Comparison of ENCODE assay signal across 8 cellular contexts in the genomic region with DNA sequence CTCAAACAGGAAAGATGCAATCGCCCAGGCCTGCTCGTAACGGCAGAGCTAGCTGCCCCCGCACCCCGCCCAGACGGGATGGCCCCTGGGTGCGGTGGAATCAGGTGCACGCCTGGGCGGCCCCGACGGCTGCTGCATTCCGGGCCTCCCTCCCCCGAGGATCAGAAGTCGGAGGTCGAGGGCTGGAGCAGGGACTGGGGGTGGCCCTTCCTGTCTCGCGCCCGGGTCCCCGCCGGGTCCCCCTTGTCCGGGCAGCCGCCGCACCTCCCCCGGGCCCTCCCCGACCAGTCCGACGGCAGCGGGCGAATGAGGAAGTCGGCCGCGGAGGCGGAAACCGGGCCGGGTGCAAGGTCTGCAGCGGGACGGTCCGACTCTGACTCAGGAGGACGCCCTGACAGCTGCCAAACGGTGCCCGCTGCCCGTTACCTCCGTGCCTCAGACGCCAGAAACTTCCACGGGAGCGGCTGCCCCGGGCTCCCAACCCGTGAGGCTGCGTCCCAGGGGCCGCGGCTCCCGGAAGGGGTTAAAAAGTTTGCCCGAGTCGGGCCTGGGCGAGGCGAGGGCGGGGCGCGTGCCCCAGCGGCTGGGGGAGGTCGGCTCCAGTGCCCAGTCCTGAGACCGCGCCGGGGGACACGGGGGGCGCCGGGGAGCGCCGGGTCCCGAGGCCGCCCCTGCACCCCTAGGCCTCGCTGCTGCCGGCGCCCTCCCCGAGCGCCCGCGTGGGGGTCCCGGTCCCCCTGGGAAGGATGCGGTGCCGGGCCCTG. TPM values are rescaled to one million over a fixed set of nuclear protein-coding genes. Genes with fewer than 3 reads are reported as not detected.
A peak's percentile ranks its signal among the peaks of the same experiment; 100 is the strongest.
DNase-seq lines count a peak whose midpoint lies in the region; ATAC-seq and TF ChIP-seq lines count a peak whose summit lies in the region.

No MANE protein-coding gene starts in this region.

- peak overlapping the region; percentile 93 to 98 (median 95) for H3K27ac Mint-ChIP-seq in CD4-positive, CD25-positive, alpha-beta regulatory T cell

- peak; percentile 22 to 48 for TF ChIP-seq POLR2A in gastroesophageal sphincter (IDR thresholded peaks at IDR 0.05)

- no peak for TF ChIP-seq CTCF in gastroesophageal sphincter (IDR thresholded peaks at IDR 0.05)
- TF ChIP-seq CTCF in omental fat pad (IDR thresholded peaks at IDR 0.05), result no peak

- H3K9me3 ChIP-seq in CD4-positive, CD25-positive, alpha-beta regulatory T cell (ENCODE audit: control insufficient read depth in 2 of 2, low read length in 2 of 2), result no peaks in the 10 kb centered on the region
- no peaks in the 10 kb centered on the region for H3K9me3 ChIP-seq in gastroesophageal sphincter

- ATAC-seq in CD4-positive, CD25-positive, alpha-beta regulatory T cell (ENCODE audit: low read depth in 2 of 2), result no peak
- ATAC-seq in GM19455 (IDR thresholded peaks at IDR 0.05; ENCODE audit: unreplicated experiment), result peak; percentile 26
- no peak for ATAC-seq in gastroesophageal sphincter
- ATAC-seq in omental fat pad (ENCODE audit: low FRiP score), result peak; percentile 18

- no peaks in the 10 kb centered on the region for H3K9me3 Mint-ChIP-seq in CD4-positive, CD25-positive, alpha-beta regulatory T cell

- H3K36me3 ChIP-seq in CD4-positive, CD25-positive, alpha-beta regulatory T cell (ENCODE audit: control insufficient read depth, insufficient read depth, low read length), result no peaks in the 10 kb centered on the region
- peaks cover 0 to 8% of the 10 kb centered on the region in 2 donors for H3K36me3 ChIP-seq in gastroesophageal sphincter

- peak overlapping the region; percentile 96 for H3K27ac ChIP-seq in CD4-positive, CD25-positive, alpha-beta regulatory T cell (ENCODE audit: insufficient read depth, low read length, poor library complexity, severe bottlenecking)
- peak overlapping the region; percentile 96 to 100 (median 100) for H3K27ac ChIP-seq in gastroesophageal sphincter

- TF ChIP-seq EP300 in gastroesophageal sphincter (IDR thresholded peaks at IDR 0.05), result no peak

- peak overlapping the region; percentile 90 to 96 (median 92) for H3K4me3 Mint-ChIP-seq in CD4-positive, CD25-positive, alpha-beta regulatory T cell

- DNase-seq in CD4-positive, CD25-positive, alpha-beta regulatory T cell, result peak; percentile 38 to 77 (median 54)
- no peak for DNase-seq in Jurkat, Clone E6-1 (ENCODE audit: low read depth, low spot score)
- peak; percentile 67 for DNase-seq in activated T-cell treated with anti-CD3 and anti-CD28 coated beads, Interleukin-2, amount 50 U/mL, for 1 hour
- DNase-seq in omental fat pad (ENCODE audit: low spot score) (no peak), inferior parietal cortex (ENCODE audit: extremely low spot score) (no peak), NCI-H187 (lab: John Stamatoyannopoulos, UW) (no peak)

- H3K4me3 ChIP-seq in CD4-positive, CD25-positive, alpha-beta regulatory T cell (ENCODE audit: low read depth, low read length), result peak overlapping the region; percentile 91
- peak overlapping the region; percentile 83 for H3K4me3 ChIP-seq in Jurkat, Clone E6-1 (ENCODE audit: low read length)
- H3K4me3 ChIP-seq in gastroesophageal sphincter, result peak overlapping the region; percentile 89 to 100

- no CpG with 5 or more reads among the region's 81 CpGs for WGBS in gastroesophageal sphincter (ENCODE audit: low coverage in 1 of 2), 2 donors

- H3K4me1 ChIP-seq in CD4-positive, CD25-positive, alpha-beta regulatory T cell (ENCODE audit: control insufficient read depth, insufficient read depth, low read length, poor library complexity, severe bottlenecking), result peaks cover 47% of the 10 kb centered on the region
- H3K4me1 ChIP-seq in gastroesophageal sphincter, result peaks cover 0 to 49% (median 19%) of the 10 kb centered on the region in 3 donors

- H3K27me3 Mint-ChIP-seq in CD4-positive, CD25-positive, alpha-beta regulatory T cell, result peaks cover 10% of the 10 kb centered on the region

- no peaks in the 10 kb centered on the region for H3K27me3 ChIP-seq in CD4-positive, CD25-positive, alpha-beta regulatory T cell (ENCODE audit: control insufficient read depth, insufficient read depth, low read length)
- no peaks in the 10 kb centered on the region for H3K27me3 ChIP-seq in gastroesophageal sphincter

- H3K36me3 Mint-ChIP-seq in CD4-positive, CD25-positive, alpha-beta regulatory T cell, result peaks cover 13% of the 10 kb centered on the region

- H3K4me1 Mint-ChIP-seq in CD4-positive, CD25-positive, alpha-beta regulatory T cell, result peaks cover 12 to 49% (median 31%) of the 10 kb centered on the region in 4 donors

RNA-seq across cellular contexts. Expression of a gene that starts 0.7 kb away (rescaled TPM):
- 1,341 TPM for total RNA-seq in CD4-positive, CD25-positive, alpha-beta regulatory T cell
- 10 to 100 TPM; 80.0 to 98.9 (median 93.4) TPM for polyA plus RNA-seq in CD4-positive, CD25-positive, alpha-beta regulatory T cell
- polyA plus RNA-seq in Jurkat, Clone E6-1 (2012; ENCODE audit: insufficient read depth, insufficient read length), result 177 TPM
- total RNA-seq in gastroesophageal sphincter, result 100 to 1,000 TPM; 304 to 366 (median 322) TPM
- 100 to 1,000 TPM; 225 to 463 (median 370) TPM for total RNA-seq in omental fat pad

Comparison
In these comparisons a context has a peak if more than half of its experiments do, and no peak if none do; other contexts are left out.
1. ATAC-seq: peak in GM19455 (single experiment) and omental fat pad (single experiment); none in CD4-positive, CD25-positive, alpha-beta regulatory T cell (0 of 2) and gastroesophageal sphincter (single experiment).
2. DNase-seq: peak in CD4-positive, CD25-positive, alpha-beta regulatory T cell (3 of 3) and activated T-cell treated with anti-CD3 and anti-CD28 coated beads, Interleukin-2, amount 50 U/mL, for 1 hour (single experiment); none in Jurkat, Clone E6-1 (single experiment), omental fat pad (single experiment), inferior parietal cortex (single experiment) and NCI-H187 (0 of 2).
3. Peak in every context shown above with its lines, with median percentiles within 50 percentile points of each other: H3K4me3 ChIP-seq.